10 cellular contexts compared by ENCODE assay signal in the genomic region with DNA sequence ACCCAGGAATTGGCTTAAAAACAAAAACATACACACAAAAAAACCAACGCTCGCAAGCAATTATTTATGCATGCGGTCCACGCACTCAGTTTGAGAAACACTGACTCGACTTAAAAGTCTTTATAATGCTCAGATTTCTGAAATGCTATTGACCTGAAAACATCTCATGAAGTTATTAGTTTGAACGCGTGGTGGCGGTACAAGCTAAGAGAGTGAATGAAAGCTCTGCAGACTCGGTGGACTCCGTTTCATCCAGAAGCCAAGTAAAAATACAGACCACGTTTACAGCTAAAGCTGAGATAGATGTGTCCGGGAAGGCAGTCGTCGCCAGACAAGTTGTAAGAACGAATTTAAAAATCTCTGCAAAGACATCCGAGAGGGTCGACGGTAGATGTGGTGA. TPM values are rescaled to one million over a fixed set of nuclear protein-coding genes. Genes with fewer than 3 reads are reported as not detected.
DNase-seq lines count a peak whose midpoint lies in the region; ATAC-seq and TF ChIP-seq lines count a peak whose summit lies in the region.
"Had no signal": no experiment of that assay in that cellular context is flagged by ENCODE, and none has a peak within 500 bp of the region (broad histone marks: within the 10 kb centered on the region; RNA-seq: fewer than 3 reads in every experiment).

A gene (plus strand): TSS at position 246 of the 400 bp plus-strand sequence. CDS start 201 bp downstream, outside the sequence.

- POLR2A ChIA-PET in WTC11 (lab: Charles Lee), result no interaction called here

- peak; percentile 23 for DNase-seq in HS-5 (ENCODE audit: low read depth)
- no peak for DNase-seq in WTC11 (ENCODE audit: low spot score)
- no peak for DNase-seq in NK-92 treated with Interleukin-12 subunit alpha and Interleukin-12 subunit beta, amount 100 ng/mL, for 24 hours (lab: John Stamatoyannopoulos, UW)
- no peak for DNase-seq in DMS79 (lab: John Stamatoyannopoulos, UW)
- DNase-seq: SJCRH30 had no signal

- H3K4me3 Mint-ChIP-seq in WTC11, result no peak within 1 kb of the TSS

- CTCF ChIA-PET in WTC11 (lab: Charles Lee), result interaction anchor here (0.6 to 1.8 kb wide), 20 partner anchors 8 to 414 kb away, joined by 3 to 22 read pairs (median 4); a partner anchor contains a TSS

- no peak within 1 kb of the TSS for H3K27ac Mint-ChIP-seq in WTC11

- peak; percentile 74 for ATAC-seq in WTC11
- ATAC-seq in GM19395 (IDR thresholded peaks at IDR 0.05; ENCODE audit: unreplicated experiment), result no peak
- ATAC-seq in HG02870 (IDR thresholded peaks at IDR 0.05; ENCODE audit: unreplicated experiment), result no peak

- peaks cover 18% of the 10 kb centered on the region for H3K9me3 Mint-ChIP-seq in WTC11

- H3K4me1 Mint-ChIP-seq in WTC11, result no peaks in the 10 kb centered on the region

- no peak within 1 kb of the TSS for H3K4me3 ChIP-seq in liver (ENCODE audit: low read depth in 1 of 3, low read length in 3 of 3)
- H3K4me3 ChIP-seq: SJCRH30 had no signal

- H3K9ac ChIP-seq in liver (ENCODE audit: low read depth in 1 of 2, low read length in 2 of 2), result no peak within 1 kb of the TSS

- H3K27ac ChIP-seq in C4-2B, result no peak within 1 kb of the TSS
- no peak within 1 kb of the TSS for H3K27ac ChIP-seq in liver (ENCODE audit: low read depth in 1 of 2, low read length in 2 of 2)
- H3K27ac ChIP-seq: neutrophil, SJCRH30 had no signal

- 12% methylated on average over 18 of the region's 18 CpGs for WGBS in liver

- TF ChIP-seq RAD21 in liver (IDR thresholded peaks at IDR 0.05), result peak in 1 of 2 donors; percentile 17

- TF ChIP-seq CTCF in C4-2B (conservative IDR thresholded peaks at IDR 0.05), result peak; percentile 72
- no peak for TF ChIP-seq CTCF in WTC11 (IDR thresholded peaks at IDR 0.05)
- peak; percentile 6 for TF ChIP-seq CTCF in liver (IDR thresholded peaks at IDR 0.05; ENCODE audit: low read depth, low read length, missing input control)

- no peaks in the 10 kb centered on the region for H3K4me1 ChIP-seq in liver (ENCODE audit: control insufficient read depth in 4 of 4, insufficient read depth in 4 of 4, low read length in 3 of 4)
- H3K4me1 ChIP-seq: SJCRH30 had no signal

- peaks cover 15% of the 10 kb centered on the region for H3K36me3 Mint-ChIP-seq in WTC11

- H3K36me3 ChIP-seq in liver (ENCODE audit: control insufficient read depth in 4 of 4, insufficient read depth in 3 of 4, low read depth in 1 of 4, low read length in 3 of 4), result no peaks in the 10 kb centered on the region
- H3K36me3 ChIP-seq: neutrophil, SJCRH30 had no signal

- H3K9me3 ChIP-seq in liver (ENCODE audit: control insufficient read depth in 4 of 4, low read length in 3 of 4), result peaks cover 13 to 29% (median 18%) of the 10 kb centered on the region in 4 donors
- H3K9me3 ChIP-seq: neutrophil, SJCRH30 had no signal

- H3K27me3 Mint-ChIP-seq in WTC11 (ENCODE audit: low read depth), result peaks cover 4% of the 10 kb centered on the region; the same call in 1 of the 2 replicates

- H3K27me3 ChIP-seq in liver (ENCODE audit: control insufficient read depth in 4 of 4, insufficient read depth in 4 of 4, low read length in 3 of 4), result peaks cover 0 to 6% (median 0%) of the 10 kb centered on the region in 4 donors

TF ChIP-seq in WTC11, 78 proteins besides CTCF, POLR2A, EP300 and RAD21 (continues in another document):
- no peak for TF ChIP-seq GABPB1 (CRISPR knock-in tag; IDR thresholded peaks at IDR 0.05)
- no peak for TF ChIP-seq NFYB (CRISPR knock-in tag; conservative IDR thresholded peaks at IDR 0.05; ENCODE audit: low read depth)
- TF ChIP-seq, protein P1, sequence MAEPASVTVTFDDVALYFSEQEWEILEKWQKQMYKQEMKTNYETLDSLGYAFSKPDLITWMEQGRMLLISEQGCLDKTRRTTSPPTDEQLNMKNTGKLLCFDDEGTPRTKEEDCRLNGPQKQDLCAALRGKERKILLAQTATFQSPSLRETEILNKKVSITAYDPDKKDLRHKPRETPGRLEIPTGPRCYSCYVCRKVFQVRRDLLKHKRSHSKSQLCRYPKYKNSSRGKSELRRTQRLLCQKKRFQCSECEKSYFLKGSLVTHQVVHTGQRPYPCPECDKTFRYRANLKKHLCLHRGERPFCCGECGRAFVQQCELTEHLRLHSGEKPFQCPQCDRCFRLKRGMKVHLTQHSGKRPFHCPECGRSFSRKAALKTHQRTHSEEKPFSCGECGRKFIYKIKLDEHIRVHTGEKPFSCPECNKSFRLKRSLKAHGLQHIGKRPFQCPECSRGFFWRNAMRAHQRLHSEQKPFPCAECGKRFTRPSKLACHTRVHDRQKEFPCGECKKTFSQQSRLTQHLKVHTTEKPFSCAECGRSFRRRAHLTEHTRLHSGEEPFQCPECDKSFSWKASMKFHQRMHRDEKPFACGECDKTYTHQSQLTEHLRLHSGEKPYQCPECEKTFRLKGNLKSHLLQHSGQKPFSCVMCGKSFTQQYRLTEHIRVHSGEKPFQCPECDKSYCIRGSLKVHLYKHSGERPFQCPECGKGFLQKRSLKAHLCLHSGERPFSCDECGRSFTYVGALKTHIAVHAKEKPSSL (CRISPR knock-in tag; conservative IDR thresholded peaks at IDR 0.05), result no peak
- TF ChIP-seq NR1H2 (CRISPR knock-in tag; IDR thresholded peaks at IDR 0.05), result no peak
- TF ChIP-seq, protein P2, sequence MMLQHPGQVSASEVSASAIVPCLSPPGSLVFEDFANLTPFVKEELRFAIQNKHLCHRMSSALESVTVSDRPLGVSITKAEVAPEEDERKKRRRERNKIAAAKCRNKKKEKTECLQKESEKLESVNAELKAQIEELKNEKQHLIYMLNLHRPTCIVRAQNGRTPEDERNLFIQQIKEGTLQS (CRISPR knock-in tag; conservative IDR thresholded peaks at IDR 0.05), result no peak
- TF ChIP-seq, protein P3, sequence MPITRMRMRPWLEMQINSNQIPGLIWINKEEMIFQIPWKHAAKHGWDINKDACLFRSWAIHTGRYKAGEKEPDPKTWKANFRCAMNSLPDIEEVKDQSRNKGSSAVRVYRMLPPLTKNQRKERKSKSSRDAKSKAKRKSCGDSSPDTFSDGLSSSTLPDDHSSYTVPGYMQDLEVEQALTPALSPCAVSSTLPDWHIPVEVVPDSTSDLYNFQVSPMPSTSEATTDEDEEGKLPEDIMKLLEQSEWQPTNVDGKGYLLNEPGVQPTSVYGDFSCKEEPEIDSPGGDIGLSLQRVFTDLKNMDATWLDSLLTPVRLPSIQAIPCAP (CRISPR knock-in tag; IDR thresholded peaks at IDR 0.05), result no peak

TF ChIP-seq in liver, 16 proteins besides CTCF, POLR2A, EP300 and RAD21 (continues in another document):
- TF ChIP-seq, protein P4, sequence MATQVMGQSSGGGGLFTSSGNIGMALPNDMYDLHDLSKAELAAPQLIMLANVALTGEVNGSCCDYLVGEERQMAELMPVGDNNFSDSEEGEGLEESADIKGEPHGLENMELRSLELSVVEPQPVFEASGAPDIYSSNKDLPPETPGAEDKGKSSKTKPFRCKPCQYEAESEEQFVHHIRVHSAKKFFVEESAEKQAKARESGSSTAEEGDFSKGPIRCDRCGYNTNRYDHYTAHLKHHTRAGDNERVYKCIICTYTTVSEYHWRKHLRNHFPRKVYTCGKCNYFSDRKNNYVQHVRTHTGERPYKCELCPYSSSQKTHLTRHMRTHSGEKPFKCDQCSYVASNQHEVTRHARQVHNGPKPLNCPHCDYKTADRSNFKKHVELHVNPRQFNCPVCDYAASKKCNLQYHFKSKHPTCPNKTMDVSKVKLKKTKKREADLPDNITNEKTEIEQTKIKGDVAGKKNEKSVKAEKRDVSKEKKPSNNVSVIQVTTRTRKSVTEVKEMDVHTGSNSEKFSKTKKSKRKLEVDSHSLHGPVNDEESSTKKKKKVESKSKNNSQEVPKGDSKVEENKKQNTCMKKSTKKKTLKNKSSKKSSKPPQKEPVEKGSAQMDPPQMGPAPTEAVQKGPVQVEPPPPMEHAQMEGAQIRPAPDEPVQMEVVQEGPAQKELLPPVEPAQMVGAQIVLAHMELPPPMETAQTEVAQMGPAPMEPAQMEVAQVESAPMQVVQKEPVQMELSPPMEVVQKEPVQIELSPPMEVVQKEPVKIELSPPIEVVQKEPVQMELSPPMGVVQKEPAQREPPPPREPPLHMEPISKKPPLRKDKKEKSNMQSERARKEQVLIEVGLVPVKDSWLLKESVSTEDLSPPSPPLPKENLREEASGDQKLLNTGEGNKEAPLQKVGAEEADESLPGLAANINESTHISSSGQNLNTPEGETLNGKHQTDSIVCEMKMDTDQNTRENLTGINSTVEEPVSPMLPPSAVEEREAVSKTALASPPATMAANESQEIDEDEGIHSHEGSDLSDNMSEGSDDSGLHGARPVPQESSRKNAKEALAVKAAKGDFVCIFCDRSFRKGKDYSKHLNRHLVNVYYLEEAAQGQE (IDR thresholded peaks at IDR 0.05), result no peak
- TF ChIP-seq SP1 (IDR thresholded peaks at IDR 0.05) (no peak), HNF4G (IDR thresholded peaks at IDR 0.05) (no peak), FOXA2 (IDR thresholded peaks at IDR 0.05) (no peak), GABPA (IDR thresholded peaks at IDR 0.05 in 1 of 2, conservative IDR thresholded peaks at IDR 0.05 in 1 of 2) (no peak), HNF4A (conservative IDR thresholded peaks at IDR 0.05) (no peak), RXRA (IDR thresholded peaks at IDR 0.05) (no peak), JUND (IDR thresholded peaks at IDR 0.05) (no peak), FOXA1 (IDR thresholded peaks at IDR 0.05) (no peak), NR2F2 (IDR thresholded peaks at IDR 0.05) (no peak), TAF1 (conservative IDR thresholded peaks at IDR 0.05) (no peak)
- TF ChIP-seq, protein P5, sequence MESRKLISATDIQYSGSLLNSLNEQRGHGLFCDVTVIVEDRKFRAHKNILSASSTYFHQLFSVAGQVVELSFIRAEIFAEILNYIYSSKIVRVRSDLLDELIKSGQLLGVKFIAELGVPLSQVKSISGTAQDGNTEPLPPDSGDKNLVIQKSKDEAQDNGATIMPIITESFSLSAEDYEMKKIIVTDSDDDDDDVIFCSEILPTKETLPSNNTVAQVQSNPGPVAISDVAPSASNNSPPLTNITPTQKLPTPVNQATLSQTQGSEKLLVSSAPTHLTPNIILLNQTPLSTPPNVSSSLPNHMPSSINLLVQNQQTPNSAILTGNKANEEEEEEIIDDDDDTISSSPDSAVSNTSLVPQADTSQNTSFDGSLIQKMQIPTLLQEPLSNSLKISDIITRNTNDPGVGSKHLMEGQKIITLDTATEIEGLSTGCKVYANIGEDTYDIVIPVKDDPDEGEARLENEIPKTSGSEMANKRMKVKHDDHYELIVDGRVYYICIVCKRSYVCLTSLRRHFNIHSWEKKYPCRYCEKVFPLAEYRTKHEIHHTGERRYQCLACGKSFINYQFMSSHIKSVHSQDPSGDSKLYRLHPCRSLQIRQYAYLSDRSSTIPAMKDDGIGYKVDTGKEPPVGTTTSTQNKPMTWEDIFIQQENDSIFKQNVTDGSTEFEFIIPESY (IDR thresholded peaks at IDR 0.05), result no peak
- TF ChIP-seq, protein P6, sequence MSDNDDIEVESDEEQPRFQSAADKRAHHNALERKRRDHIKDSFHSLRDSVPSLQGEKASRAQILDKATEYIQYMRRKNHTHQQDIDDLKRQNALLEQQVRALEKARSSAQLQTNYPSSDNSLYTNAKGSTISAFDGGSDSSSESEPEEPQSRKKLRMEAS (IDR thresholded peaks at IDR 0.05), result no peak

RNA-seq across cellular contexts. Expression of the gene that starts here (rescaled TPM):
- total RNA-seq in WTC11 (2021), result 0.23 to 0.37 TPM (median 0.24 TPM) in 3 replicates
- under 1 TPM in 1 of 2 donors, not detected in 1; 0.05 TPM for total RNA-seq in liver
- under 1 TPM; 0.04 to 0.06 TPM for polyA plus RNA-seq in liver

Comparison
In these comparisons a context has a peak if more than half of its experiments do, and no peak if none do; other contexts are left out.
1. Peak in ATAC-seq in WTC11; RNA of the gene not detected or under 1 TPM.